ENCODE assay signal across 2 cellular contexts in the genomic region with DNA sequence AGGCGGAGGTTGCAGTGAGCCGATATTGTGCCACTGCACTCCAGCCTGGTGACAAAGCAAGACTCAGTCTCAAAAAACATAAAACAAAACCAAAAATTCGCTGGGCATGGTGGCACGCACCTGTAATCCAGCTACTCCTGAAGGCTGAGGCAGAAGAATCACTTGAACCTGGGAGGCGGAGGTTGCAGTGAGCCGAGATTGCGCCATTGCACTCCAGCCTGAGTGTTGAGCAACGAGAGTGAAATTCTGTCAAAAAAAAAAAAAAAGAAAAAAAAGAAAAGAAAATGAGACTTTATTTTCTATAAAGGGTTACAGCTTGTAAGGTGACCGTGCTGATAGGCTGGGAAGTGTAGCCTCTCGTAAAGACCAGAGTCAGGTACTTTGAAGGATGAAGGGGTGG.
TF ChIP-seq lines count a peak whose summit lies in the region.

No MANE protein-coding gene starts in this region.

TF ChIP-seq in GM12878, 131 proteins besides CTCF, POLR2A, EP300 and RAD21 (continues in another document):
- TF ChIP-seq SMARCA5 (IDR thresholded peaks at IDR 0.05) (no peak), KLF5 (IDR thresholded peaks at IDR 0.05; ENCODE audit: partially characterized antibody) (no peak), ZZZ3 (IDR thresholded peaks at IDR 0.05; ENCODE audit: control insufficient read depth, insufficient read length, low read depth) (no peak), NBN (IDR thresholded peaks at IDR 0.05) (no peak), HCFC1 (IDR thresholded peaks at IDR 0.05; ENCODE audit: low read length) (no peak)
- TF ChIP-seq, protein P1, sequence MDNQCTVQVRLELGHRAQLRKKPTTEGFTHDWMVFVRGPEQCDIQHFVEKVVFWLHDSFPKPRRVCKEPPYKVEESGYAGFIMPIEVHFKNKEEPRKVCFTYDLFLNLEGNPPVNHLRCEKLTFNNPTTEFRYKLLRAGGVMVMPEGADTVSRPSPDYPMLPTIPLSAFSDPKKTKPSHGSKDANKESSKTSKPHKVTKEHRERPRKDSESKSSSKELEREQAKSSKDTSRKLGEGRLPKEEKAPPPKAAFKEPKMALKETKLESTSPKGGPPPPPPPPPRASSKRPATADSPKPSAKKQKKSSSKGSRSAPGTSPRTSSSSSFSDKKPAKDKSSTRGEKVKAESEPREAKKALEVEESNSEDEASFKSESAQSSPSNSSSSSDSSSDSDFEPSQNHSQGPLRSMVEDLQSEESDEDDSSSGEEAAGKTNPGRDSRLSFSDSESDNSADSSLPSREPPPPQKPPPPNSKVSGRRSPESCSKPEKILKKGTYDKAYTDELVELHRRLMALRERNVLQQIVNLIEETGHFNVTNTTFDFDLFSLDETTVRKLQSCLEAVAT (IDR thresholded peaks at IDR 0.05): no peak
- TF ChIP-seq, protein P2, sequence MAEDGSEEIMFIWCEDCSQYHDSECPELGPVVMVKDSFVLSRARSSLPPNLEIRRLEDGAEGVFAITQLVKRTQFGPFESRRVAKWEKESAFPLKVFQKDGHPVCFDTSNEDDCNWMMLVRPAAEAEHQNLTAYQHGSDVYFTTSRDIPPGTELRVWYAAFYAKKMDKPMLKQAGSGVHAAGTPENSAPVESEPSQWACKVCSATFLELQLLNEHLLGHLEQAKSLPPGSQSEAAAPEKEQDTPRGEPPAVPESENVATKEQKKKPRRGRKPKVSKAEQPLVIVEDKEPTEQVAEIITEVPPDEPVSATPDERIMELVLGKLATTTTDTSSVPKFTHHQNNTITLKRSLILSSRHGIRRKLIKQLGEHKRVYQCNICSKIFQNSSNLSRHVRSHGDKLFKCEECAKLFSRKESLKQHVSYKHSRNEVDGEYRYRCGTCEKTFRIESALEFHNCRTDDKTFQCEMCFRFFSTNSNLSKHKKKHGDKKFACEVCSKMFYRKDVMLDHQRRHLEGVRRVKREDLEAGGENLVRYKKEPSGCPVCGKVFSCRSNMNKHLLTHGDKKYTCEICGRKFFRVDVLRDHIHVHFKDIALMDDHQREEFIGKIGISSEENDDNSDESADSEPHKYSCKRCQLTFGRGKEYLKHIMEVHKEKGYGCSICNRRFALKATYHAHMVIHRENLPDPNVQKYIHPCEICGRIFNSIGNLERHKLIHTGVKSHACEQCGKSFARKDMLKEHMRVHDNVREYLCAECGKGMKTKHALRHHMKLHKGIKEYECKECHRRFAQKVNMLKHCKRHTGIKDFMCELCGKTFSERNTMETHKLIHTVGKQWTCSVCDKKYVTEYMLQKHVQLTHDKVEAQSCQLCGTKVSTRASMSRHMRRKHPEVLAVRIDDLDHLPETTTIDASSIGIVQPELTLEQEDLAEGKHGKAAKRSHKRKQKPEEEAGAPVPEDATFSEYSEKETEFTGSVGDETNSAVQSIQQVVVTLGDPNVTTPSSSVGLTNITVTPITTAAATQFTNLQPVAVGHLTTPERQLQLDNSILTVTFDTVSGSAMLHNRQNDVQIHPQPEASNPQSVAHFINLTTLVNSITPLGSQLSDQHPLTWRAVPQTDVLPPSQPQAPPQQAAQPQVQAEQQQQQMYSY (CRISPR knock-in tag; IDR thresholded peaks at IDR 0.05): no peak
- TF ChIP-seq, protein P3, sequence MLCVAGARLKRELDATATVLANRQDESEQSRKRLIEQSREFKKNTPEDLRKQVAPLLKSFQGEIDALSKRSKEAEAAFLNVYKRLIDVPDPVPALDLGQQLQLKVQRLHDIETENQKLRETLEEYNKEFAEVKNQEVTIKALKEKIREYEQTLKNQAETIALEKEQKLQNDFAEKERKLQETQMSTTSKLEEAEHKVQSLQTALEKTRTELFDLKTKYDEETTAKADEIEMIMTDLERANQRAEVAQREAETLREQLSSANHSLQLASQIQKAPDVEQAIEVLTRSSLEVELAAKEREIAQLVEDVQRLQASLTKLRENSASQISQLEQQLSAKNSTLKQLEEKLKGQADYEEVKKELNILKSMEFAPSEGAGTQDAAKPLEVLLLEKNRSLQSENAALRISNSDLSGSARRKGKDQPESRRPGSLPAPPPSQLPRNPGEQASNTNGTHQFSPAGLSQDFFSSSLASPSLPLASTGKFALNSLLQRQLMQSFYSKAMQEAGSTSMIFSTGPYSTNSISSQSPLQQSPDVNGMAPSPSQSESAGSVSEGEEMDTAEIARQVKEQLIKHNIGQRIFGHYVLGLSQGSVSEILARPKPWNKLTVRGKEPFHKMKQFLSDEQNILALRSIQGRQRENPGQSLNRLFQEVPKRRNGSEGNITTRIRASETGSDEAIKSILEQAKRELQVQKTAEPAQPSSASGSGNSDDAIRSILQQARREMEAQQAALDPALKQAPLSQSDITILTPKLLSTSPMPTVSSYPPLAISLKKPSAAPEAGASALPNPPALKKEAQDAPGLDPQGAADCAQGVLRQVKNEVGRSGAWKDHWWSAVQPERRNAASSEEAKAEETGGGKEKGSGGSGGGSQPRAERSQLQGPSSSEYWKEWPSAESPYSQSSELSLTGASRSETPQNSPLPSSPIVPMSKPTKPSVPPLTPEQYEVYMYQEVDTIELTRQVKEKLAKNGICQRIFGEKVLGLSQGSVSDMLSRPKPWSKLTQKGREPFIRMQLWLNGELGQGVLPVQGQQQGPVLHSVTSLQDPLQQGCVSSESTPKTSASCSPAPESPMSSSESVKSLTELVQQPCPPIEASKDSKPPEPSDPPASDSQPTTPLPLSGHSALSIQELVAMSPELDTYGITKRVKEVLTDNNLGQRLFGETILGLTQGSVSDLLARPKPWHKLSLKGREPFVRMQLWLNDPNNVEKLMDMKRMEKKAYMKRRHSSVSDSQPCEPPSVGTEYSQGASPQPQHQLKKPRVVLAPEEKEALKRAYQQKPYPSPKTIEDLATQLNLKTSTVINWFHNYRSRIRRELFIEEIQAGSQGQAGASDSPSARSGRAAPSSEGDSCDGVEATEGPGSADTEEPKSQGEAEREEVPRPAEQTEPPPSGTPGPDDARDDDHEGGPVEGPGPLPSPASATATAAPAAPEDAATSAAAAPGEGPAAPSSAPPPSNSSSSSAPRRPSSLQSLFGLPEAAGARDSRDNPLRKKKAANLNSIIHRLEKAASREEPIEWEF (IDR thresholded peaks at IDR 0.05; ENCODE audit: insufficient replicate concordance, low read depth, low read length): no peak
- TF ChIP-seq, protein P4, sequence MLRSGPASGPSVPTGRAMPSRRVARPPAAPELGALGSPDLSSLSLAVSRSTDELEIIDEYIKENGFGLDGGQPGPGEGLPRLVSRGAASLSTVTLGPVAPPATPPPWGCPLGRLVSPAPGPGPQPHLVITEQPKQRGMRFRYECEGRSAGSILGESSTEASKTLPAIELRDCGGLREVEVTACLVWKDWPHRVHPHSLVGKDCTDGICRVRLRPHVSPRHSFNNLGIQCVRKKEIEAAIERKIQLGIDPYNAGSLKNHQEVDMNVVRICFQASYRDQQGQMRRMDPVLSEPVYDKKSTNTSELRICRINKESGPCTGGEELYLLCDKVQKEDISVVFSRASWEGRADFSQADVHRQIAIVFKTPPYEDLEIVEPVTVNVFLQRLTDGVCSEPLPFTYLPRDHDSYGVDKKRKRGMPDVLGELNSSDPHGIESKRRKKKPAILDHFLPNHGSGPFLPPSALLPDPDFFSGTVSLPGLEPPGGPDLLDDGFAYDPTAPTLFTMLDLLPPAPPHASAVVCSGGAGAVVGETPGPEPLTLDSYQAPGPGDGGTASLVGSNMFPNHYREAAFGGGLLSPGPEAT (IDR thresholded peaks at IDR 0.05; ENCODE audit: low read depth): no peak

TF ChIP-seq in K562, 482 proteins besides CTCF, POLR2A, EP300 and RAD21 (continues in another document):
- TF ChIP-seq KLF10 (CRISPR knock-in tag; IDR thresholded peaks at IDR 0.05): no peak
- no peak for TF ChIP-seq PPARD (CRISPR knock-in tag; IDR thresholded peaks at IDR 0.05)
- no peak for TF ChIP-seq POLR2G (IDR thresholded peaks at IDR 0.05; ENCODE audit: low read depth, low read length)
- TF ChIP-seq TRIM28 (IDR thresholded peaks at IDR 0.05): no peak
- TF ChIP-seq, protein P5, sequence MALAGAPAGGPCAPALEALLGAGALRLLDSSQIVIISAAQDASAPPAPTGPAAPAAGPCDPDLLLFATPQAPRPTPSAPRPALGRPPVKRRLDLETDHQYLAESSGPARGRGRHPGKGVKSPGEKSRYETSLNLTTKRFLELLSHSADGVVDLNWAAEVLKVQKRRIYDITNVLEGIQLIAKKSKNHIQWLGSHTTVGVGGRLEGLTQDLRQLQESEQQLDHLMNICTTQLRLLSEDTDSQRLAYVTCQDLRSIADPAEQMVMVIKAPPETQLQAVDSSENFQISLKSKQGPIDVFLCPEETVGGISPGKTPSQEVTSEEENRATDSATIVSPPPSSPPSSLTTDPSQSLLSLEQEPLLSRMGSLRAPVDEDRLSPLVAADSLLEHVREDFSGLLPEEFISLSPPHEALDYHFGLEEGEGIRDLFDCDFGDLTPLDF (CRISPR knock-in tag; IDR thresholded peaks at IDR 0.05): no peak
- TF ChIP-seq, protein P6, sequence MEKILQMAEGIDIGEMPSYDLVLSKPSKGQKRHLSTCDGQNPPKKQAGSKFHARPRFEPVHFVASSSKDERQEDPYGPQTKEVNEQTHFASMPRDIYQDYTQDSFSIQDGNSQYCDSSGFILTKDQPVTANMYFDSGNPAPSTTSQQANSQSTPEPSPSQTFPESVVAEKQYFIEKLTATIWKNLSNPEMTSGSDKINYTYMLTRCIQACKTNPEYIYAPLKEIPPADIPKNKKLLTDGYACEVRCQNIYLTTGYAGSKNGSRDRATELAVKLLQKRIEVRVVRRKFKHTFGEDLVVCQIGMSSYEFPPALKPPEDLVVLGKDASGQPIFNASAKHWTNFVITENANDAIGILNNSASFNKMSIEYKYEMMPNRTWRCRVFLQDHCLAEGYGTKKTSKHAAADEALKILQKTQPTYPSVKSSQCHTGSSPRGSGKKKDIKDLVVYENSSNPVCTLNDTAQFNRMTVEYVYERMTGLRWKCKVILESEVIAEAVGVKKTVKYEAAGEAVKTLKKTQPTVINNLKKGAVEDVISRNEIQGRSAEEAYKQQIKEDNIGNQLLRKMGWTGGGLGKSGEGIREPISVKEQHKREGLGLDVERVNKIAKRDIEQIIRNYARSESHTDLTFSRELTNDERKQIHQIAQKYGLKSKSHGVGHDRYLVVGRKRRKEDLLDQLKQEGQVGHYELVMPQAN (IDR thresholded peaks at IDR 0.05; ENCODE audit: borderline replicate concordance): no peak
- TF ChIP-seq ETV6 (IDR thresholded peaks at IDR 0.05; ENCODE audit: borderline replicate concordance in 1 of 2, low read depth in 2 of 2, low read length in 1 of 2): no peak
- no peak for TF ChIP-seq ETV6 (CRISPR knock-in tag; IDR thresholded peaks at IDR 0.05; ENCODE audit: borderline replicate concordance)
- TF ChIP-seq TOE1 (IDR thresholded peaks at IDR 0.05; ENCODE audit: borderline replicate concordance): no peak
- no peak for TF ChIP-seq TOE1 (CRISPR knock-in tag; IDR thresholded peaks at IDR 0.05; ENCODE audit: borderline replicate concordance, low read depth)
- TF ChIP-seq, protein P7, sequence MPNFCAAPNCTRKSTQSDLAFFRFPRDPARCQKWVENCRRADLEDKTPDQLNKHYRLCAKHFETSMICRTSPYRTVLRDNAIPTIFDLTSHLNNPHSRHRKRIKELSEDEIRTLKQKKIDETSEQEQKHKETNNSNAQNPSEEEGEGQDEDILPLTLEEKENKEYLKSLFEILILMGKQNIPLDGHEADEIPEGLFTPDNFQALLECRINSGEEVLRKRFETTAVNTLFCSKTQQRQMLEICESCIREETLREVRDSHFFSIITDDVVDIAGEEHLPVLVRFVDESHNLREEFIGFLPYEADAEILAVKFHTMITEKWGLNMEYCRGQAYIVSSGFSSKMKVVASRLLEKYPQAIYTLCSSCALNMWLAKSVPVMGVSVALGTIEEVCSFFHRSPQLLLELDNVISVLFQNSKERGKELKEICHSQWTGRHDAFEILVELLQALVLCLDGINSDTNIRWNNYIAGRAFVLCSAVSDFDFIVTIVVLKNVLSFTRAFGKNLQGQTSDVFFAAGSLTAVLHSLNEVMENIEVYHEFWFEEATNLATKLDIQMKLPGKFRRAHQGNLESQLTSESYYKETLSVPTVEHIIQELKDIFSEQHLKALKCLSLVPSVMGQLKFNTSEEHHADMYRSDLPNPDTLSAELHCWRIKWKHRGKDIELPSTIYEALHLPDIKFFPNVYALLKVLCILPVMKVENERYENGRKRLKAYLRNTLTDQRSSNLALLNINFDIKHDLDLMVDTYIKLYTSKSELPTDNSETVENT (CRISPR knock-in tag; IDR thresholded peaks at IDR 0.05): no peak
- no peak for TF ChIP-seq ZNF76 (CRISPR knock-in tag; IDR thresholded peaks at IDR 0.05; ENCODE audit: borderline replicate concordance)
- no peak for TF ChIP-seq CAMTA2 (CRISPR knock-in tag; conservative IDR thresholded peaks at IDR 0.05)
